In genomic region chrX:22589845-22590244, GRCh38 we compare ENCODE assay signal across 30 cellular contexts.
"Had no signal": no experiment of that assay in that cellular context is flagged by ENCODE, and none has a peak within 500 bp of the region (broad histone marks: within the 10 kb centered on the region; RNA-seq: fewer than 3 reads in every experiment).

No MANE protein-coding gene starts in this region.

- DNase-seq: activated B cell treated with CpG ODN at 0.5 μM for 24 hours; activated CD4-positive, alpha-beta memory T cell treated with anti-CD3 and anti-CD28 coated beads for 36 hours; activated CD4-positive, alpha-beta T cell treated with anti-CD3 and anti-CD28 coated beads for 4 hours; activated CD4-positive, alpha-beta T cell treated with anti-CD3 and anti-CD28 coated beads, Interleukin-2, amount 10 ng/mL, durations not matched to agents 24 days and 14 days; activated CD4-positive, alpha-beta T cell treated with anti-CD3 and anti-CD28 coated beads, Interleukin-2, amount 50 U/mL, for 1 hour; activated CD4-positive, alpha-beta T cell treated with anti-CD3 and anti-CD28 coated beads, Interleukin-2, amount 50 U/mL, for 4 hours; activated CD4-positive, CD25-positive, alpha-beta regulatory T cell treated with anti-CD3 and anti-CD28 coated beads, Interleukin-2, amount 50 U/mL, for 72 hours; activated CD8-positive, alpha-beta memory T cell treated with anti-CD3 and anti-CD28 coated beads, Interleukin-2, amount 50 U/mL, for 4 hours; activated CD8-positive, alpha-beta T cell treated with anti-CD3 and anti-CD28 coated beads for 36 hours; activated effector memory CD4-positive, alpha-beta T cell treated with anti-CD3 and anti-CD28 coated beads, Interleukin-2, amount 50 U/mL, for 16 hours; activated gamma-delta T cell treated with Interleukin-2 at 50 U/mL for 16 hours; activated naive CD4-positive, alpha-beta T cell; activated naive CD4-positive, alpha-beta T cell treated with anti-CD3 and anti-CD28 coated beads for 36 hours; activated naive CD4-positive, alpha-beta T cell treated with anti-CD3 and anti-CD28 coated beads, Interleukin-2, amount 50 U/mL, for 16 hours; activated naive CD8-positive, alpha-beta T cell treated with anti-CD3 and anti-CD28 coated beads for 36 hours; activated T-cell treated with anti-CD3 and anti-CD28 coated beads for 4 hours; activated T-cell treated with anti-CD3 and anti-CD28 coated beads, Interleukin-2, amount 50 U/mL, for 1 hour; activated T-cell treated with anti-CD3 and anti-CD28 coated beads, Interleukin-2, amount 50 U/mL, for 4 hours; activated T-cell treated with anti-CD3 and anti-CD28 coated beads, Interleukin-2, amount 50 U/mL, for 72 hours; adrenal gland; amniotic stem cell; aorta; caudate nucleus; cerebellar nuclear complex; T-helper 1 cell; T-helper 2 cell; T-helper 9 cell had no signal

- H3K27me3 ChIP-seq: cardiac muscle cell had no signal

- H3K9me3 ChIP-seq: adrenal gland had no signal

- H3K4me1 ChIP-seq: adrenal gland had no signal

- ATAC-seq: activated CD8-positive, alpha-beta T cell treated with anti-CD3 and anti-CD28 coated beads for 36 hours; activated naive CD4-positive, alpha-beta T cell treated with anti-CD3 and anti-CD28 coated beads, Interleukin-2, amount 50 U/mL, for 72 hours; activated T-cell treated with anti-CD3 and anti-CD28 coated beads, Interleukin-2, amount 50 U/mL, for 4 hours; activated T-cell treated with anti-CD3 and anti-CD28 coated beads, Interleukin-2, amount 50 U/mL, for 72 hours; activated T-helper 17 cell treated with anti-CD3 and anti-CD28 coated beads, Interleukin-2, amount 50 U/mL, for 72 hours had no signal

- H3K4me3 ChIP-seq: adrenal gland, cardiac muscle cell had no signal

- H3K27ac ChIP-seq: adrenal gland, cardiac muscle cell had no signal

- H3K36me3 ChIP-seq: adrenal gland, cardiac muscle cell had no signal
